In genomic region chr1:16026723-16027484, GRCh38 we compare ENCODE assay signal across 1 cellular context.
TF ChIP-seq lines count a peak whose summit lies in the region.

No MANE protein-coding gene starts in this region.

TF ChIP-seq in K562, 482 proteins besides CTCF, POLR2A, EP300 and RAD21 (continued from another document):
- no peak for TF ChIP-seq FOXP4 (CRISPR knock-in tag; IDR thresholded peaks at IDR 0.05; ENCODE audit: borderline replicate concordance)
- TF ChIP-seq FOXJ3 (CRISPR knock-in tag; IDR thresholded peaks at IDR 0.05): no peak
- TF ChIP-seq NCOA6 (IDR thresholded peaks at IDR 0.05): no peak
- TF ChIP-seq HLTF (IDR thresholded peaks at IDR 0.05): no peak
- TF ChIP-seq, protein P1, sequence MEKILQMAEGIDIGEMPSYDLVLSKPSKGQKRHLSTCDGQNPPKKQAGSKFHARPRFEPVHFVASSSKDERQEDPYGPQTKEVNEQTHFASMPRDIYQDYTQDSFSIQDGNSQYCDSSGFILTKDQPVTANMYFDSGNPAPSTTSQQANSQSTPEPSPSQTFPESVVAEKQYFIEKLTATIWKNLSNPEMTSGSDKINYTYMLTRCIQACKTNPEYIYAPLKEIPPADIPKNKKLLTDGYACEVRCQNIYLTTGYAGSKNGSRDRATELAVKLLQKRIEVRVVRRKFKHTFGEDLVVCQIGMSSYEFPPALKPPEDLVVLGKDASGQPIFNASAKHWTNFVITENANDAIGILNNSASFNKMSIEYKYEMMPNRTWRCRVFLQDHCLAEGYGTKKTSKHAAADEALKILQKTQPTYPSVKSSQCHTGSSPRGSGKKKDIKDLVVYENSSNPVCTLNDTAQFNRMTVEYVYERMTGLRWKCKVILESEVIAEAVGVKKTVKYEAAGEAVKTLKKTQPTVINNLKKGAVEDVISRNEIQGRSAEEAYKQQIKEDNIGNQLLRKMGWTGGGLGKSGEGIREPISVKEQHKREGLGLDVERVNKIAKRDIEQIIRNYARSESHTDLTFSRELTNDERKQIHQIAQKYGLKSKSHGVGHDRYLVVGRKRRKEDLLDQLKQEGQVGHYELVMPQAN (IDR thresholded peaks at IDR 0.05; ENCODE audit: borderline replicate concordance): no peak
- TF ChIP-seq ZNF444 (CRISPR knock-in tag; IDR thresholded peaks at IDR 0.05): no peak
- TF ChIP-seq VEZF1 (CRISPR knock-in tag; IDR thresholded peaks at IDR 0.05): peak; percentile 74
- TF ChIP-seq HNRNPH1 (optimal IDR thresholded peaks at IDR 0.05; ENCODE audit: low read depth, low read length): no peak
- no peak for TF ChIP-seq ZNF780A (CRISPR knock-in tag; IDR thresholded peaks at IDR 0.05)
- no peak for TF ChIP-seq BHLHE40 (IDR thresholded peaks at IDR 0.05; ENCODE audit: low read length)
- peak; percentile 26; the same call in 1 of the 2 replicates for TF ChIP-seq ZBTB7A (IDR thresholded peaks at IDR 0.05; ENCODE audit: borderline replicate concordance, control insufficient read depth, low read depth, low read length)
- TF ChIP-seq CBX3 (IDR thresholded peaks at IDR 0.05; ENCODE audit: borderline replicate concordance in 1 of 2, low read length in 2 of 2): no peak
